Comparison of ENCODE assay signal across 8 cellular contexts in the genomic region with DNA sequence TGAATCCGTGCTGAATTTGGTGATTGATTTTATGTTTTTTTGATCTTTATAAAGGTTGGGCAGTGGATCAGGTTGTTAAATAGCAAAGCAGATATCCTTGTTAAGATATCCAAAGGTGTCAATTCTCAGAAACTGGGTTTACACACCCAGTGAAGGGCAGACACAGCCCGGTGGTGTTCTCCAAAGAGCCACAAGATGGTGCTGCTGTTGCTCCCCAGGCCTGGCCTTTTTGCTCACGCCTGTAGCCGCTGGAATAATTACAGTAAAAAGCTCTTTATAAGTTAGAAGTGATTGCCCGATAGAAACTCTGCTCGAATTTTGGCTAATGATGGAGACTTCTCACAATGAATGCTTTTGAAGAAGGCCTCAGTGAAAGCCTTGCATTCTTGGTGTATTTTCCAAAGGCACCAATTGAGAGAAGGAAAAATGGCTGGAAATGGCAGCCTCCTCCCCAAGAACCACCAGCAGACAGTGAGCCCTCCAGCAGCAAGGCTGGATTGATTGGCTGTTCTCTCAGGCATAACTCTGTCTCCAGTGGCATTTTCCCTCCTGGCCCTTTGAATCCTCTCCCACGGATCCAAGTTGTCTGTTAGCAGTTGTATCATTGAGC.
DNase-seq lines count a peak whose midpoint lies in the region; ATAC-seq, FAIRE-seq and TF ChIP-seq lines count a peak whose summit lies in the region.

No MANE protein-coding gene starts in this region.

- no peak overlapping the region for H3K4me2 ChIP-seq in PC-3 (ENCODE audit: low read length)
- no peak overlapping the region for H3K4me2 ChIP-seq in astrocyte (ENCODE audit: low read length)

- intact Hi-C loops in PC-3 (cut with micrococcal nuclease) = no loop called here

- H3K36me3 ChIP-seq in PC-3 (ENCODE audit: low read depth, low read length) (no peaks in the 10 kb centered on the region), astrocyte (ENCODE audit: insufficient read depth, low read length) (no peaks in the 10 kb centered on the region)

- H3K27ac ChIP-seq in PC-3 (ENCODE audit: low read length) (no peak overlapping the region), astrocyte (ENCODE audit: low read depth, low read length) (no peak overlapping the region)

- no peaks in the 10 kb centered on the region for H3K9me3 ChIP-seq in PC-3 (ENCODE audit: low read length)
- no peaks in the 10 kb centered on the region for H3K9me3 ChIP-seq in astrocyte (ENCODE audit: insufficient read depth, low read depth, low read length)

- DNase-seq in NCI-H187 (lab: John Stamatoyannopoulos, UW) (peak; percentile 18 to 30), NCI-H187 treated with DMSO at 0.1 percent for 48 hours (lab: John Stamatoyannopoulos, UW) (no peak), PC-3 (peak; percentile 66), astrocyte (ENCODE audit: low read depth) (peak; percentile 1), iPS-NIHi11 (ENCODE audit: low spot score) (peak; percentile 62)
- DNase-seq in stimulated activated CD4-positive, alpha-beta T cell treated with anti-CD3 and anti-CD28 coated beads, Interleukin-12 subunit alpha, Interleukin-12 subunit beta, amount 100 ng/mL, for 48 hours (ENCODE audit: low read depth in 2 of 3, low spot score in 1 of 3) = peak; percentile 32 to 50 (median 32)

- FAIRE-seq in astrocyte (lab: Jason Lieb, UNC) = no peak

- no peaks in the 10 kb centered on the region for H3K9me2 ChIP-seq in PC-3 (replicated peaks; ENCODE audit: low read length)

- POLR2A ChIA-PET in PC-3 (lab: Charles Lee; ENCODE audit: unreplicated experiment) = no interaction called here

- CTCF ChIA-PET in PC-3 (lab: Charles Lee) = interaction anchor here (0.6 to 0.9 kb wide), 3 partner anchors 590 to 1449 kb away, joined by 3 to 4 read pairs (median 3); no protein-coding TSS in a partner anchor

- peak; percentile 91 for ATAC-seq in PC-3
- no peak for ATAC-seq in HG03108 (IDR thresholded peaks at IDR 0.05; ENCODE audit: unreplicated experiment)

- TF ChIP-seq RAD21 in Ishikawa (IDR thresholded peaks at IDR 0.05; ENCODE audit: low read depth) = peak; percentile 81

- H3K27me3 Mint-ChIP-seq in astrocyte (ENCODE audit: low read depth, unreplicated experiment) = no peaks in the 10 kb centered on the region

- H3K79me2 ChIP-seq in PC-3 (ENCODE audit: low read length) (no peaks in the 10 kb centered on the region), astrocyte (ENCODE audit: insufficient read depth, low read length) (no peaks in the 10 kb centered on the region)

- peak; percentile 95 for TF ChIP-seq CTCF in PC-3 (conservative IDR thresholded peaks at IDR 0.05; ENCODE audit: low read depth, low read length)
- peak; percentile 86 for TF ChIP-seq CTCF in astrocyte (IDR thresholded peaks at IDR 0.05; ENCODE audit: insufficient read depth, low read depth, low read length)

- 0 out of 2 replicates have a peak, but pooled peaks cover 4% of the 10 kb centered on the region for H3K27me3 ChIP-seq in PC-3 (ENCODE audit: low read length)
- H3K27me3 ChIP-seq in astrocyte (ENCODE audit: insufficient read depth, low read length) = no peaks in the 10 kb centered on the region

- H3K4me3 Mint-ChIP-seq in astrocyte (ENCODE audit: unreplicated experiment) = no peak overlapping the region

- no peaks in the 10 kb centered on the region for H3K36me3 Mint-ChIP-seq in astrocyte (ENCODE audit: low read depth, unreplicated experiment)

- no peaks in the 10 kb centered on the region for H3K4me1 Mint-ChIP-seq in astrocyte (ENCODE audit: low read depth, unreplicated experiment)

- no peaks in the 10 kb centered on the region for H3K4me1 ChIP-seq in PC-3 (ENCODE audit: insufficient read depth, low read length)
- no peaks in the 10 kb centered on the region for H3K4me1 ChIP-seq in astrocyte (ENCODE audit: insufficient read depth, low read length)

- 0 out of 2 replicates have a peak overlapping the region, but pooled peaks have one; percentile 25 for H2AFZ ChIP-seq in PC-3 (ENCODE audit: low read length)
- no peak overlapping the region for H2AFZ ChIP-seq in astrocyte (ENCODE audit: low read depth, low read length)

- H4K20me1 ChIP-seq in PC-3 (ENCODE audit: low read length) = no peaks in the 10 kb centered on the region
- H4K20me1 ChIP-seq in astrocyte (ENCODE audit: insufficient read depth, low read length) = no peaks in the 10 kb centered on the region

- no peak overlapping the region for H3K9ac ChIP-seq in PC-3 (ENCODE audit: low read length)
- no peak overlapping the region for H3K9ac ChIP-seq in astrocyte (ENCODE audit: low read length)

- no peak overlapping the region for H3K27ac Mint-ChIP-seq in astrocyte (ENCODE audit: unreplicated experiment)

- BruUV-seq in PC-3 (replicated peaks; lab: Mats Ljungman, UMichigan) = no TSS peak

- no peaks in the 10 kb centered on the region for H3F3A ChIP-seq in PC-3 (ENCODE audit: low read length, unreplicated experiment)

- H3K9me3 Mint-ChIP-seq in astrocyte (ENCODE audit: unreplicated experiment) = peaks cover 6% of the 10 kb centered on the region

- no peak overlapping the region for H3K4me3 ChIP-seq in PC-3 (ENCODE audit: low read length)
- H3K4me3 ChIP-seq in astrocyte (ENCODE audit: insufficient read depth, low read depth, low read length) = no peak overlapping the region

- no peak for TF ChIP-seq EP300 in Ishikawa (IDR thresholded peaks at IDR 0.05; ENCODE audit: borderline replicate concordance)

TF ChIP-seq in Ishikawa, 13 proteins besides CTCF, POLR2A, EP300 and RAD21:
- TF ChIP-seq CREB1 (IDR thresholded peaks at IDR 0.05; ENCODE audit: low read depth) = no peak
- TF ChIP-seq, protein P1, sequence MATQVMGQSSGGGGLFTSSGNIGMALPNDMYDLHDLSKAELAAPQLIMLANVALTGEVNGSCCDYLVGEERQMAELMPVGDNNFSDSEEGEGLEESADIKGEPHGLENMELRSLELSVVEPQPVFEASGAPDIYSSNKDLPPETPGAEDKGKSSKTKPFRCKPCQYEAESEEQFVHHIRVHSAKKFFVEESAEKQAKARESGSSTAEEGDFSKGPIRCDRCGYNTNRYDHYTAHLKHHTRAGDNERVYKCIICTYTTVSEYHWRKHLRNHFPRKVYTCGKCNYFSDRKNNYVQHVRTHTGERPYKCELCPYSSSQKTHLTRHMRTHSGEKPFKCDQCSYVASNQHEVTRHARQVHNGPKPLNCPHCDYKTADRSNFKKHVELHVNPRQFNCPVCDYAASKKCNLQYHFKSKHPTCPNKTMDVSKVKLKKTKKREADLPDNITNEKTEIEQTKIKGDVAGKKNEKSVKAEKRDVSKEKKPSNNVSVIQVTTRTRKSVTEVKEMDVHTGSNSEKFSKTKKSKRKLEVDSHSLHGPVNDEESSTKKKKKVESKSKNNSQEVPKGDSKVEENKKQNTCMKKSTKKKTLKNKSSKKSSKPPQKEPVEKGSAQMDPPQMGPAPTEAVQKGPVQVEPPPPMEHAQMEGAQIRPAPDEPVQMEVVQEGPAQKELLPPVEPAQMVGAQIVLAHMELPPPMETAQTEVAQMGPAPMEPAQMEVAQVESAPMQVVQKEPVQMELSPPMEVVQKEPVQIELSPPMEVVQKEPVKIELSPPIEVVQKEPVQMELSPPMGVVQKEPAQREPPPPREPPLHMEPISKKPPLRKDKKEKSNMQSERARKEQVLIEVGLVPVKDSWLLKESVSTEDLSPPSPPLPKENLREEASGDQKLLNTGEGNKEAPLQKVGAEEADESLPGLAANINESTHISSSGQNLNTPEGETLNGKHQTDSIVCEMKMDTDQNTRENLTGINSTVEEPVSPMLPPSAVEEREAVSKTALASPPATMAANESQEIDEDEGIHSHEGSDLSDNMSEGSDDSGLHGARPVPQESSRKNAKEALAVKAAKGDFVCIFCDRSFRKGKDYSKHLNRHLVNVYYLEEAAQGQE (IDR thresholded peaks at IDR 0.05; ENCODE audit: low read depth) = no peak
- no peak for TF ChIP-seq TEAD4 (IDR thresholded peaks at IDR 0.05)
- TF ChIP-seq TCF12 (IDR thresholded peaks at IDR 0.05; ENCODE audit: low read depth) = no peak
- TF ChIP-seq, protein P2, sequence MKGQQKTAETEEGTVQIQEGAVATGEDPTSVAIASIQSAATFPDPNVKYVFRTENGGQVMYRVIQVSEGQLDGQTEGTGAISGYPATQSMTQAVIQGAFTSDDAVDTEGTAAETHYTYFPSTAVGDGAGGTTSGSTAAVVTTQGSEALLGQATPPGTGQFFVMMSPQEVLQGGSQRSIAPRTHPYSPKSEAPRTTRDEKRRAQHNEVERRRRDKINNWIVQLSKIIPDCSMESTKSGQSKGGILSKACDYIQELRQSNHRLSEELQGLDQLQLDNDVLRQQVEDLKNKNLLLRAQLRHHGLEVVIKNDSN (IDR thresholded peaks at IDR 0.05) = no peak
